Comparison of ENCODE assay signal across 19 cellular contexts in the genomic region with DNA sequence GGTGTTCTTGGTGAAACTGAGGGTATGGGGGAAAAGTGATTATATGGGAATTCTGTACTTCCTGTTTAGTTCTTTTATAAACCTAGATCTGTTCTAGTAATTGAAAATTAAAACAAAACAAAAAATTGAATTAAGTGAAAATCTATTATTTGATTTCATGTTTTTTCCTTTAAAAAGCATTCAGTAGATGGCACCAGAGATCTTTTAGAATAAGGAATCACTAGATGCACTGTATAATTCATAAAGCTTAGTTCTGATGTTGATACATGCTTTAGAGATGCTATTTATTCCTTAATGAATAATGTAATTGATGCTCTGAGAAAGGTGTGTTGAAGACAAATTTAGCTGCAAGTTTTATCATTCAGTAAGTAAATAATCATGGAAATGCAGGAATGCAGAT.
DNase-seq lines count a peak whose midpoint lies in the region; ATAC-seq and TF ChIP-seq lines count a peak whose summit lies in the region.
"Had no signal": no experiment of that assay in that cellular context is flagged by ENCODE, and none has a peak within 500 bp of the region (broad histone marks: within the 10 kb centered on the region; RNA-seq: fewer than 3 reads in every experiment).

No MANE protein-coding gene starts in this region.

- no peak overlapping the region for H3K4me3 ChIP-seq in cardiac fibroblast (replicated peaks in 1 of 2; ENCODE audit: low read depth in 2 of 2, low read length in 2 of 2)
- H3K4me3 ChIP-seq: BLaER1, mucosa of descending colon had no signal

- H3K27ac Mint-ChIP-seq in osteocyte (ENCODE audit: unreplicated experiment): no peak overlapping the region
- no peak overlapping the region for H3K27ac Mint-ChIP-seq in activated T-helper 2 cell treated with anti-CD3 and anti-CD28 coated beads, Interferon-gamma antibody, Interleukin-2, Interleukin-4, amounts not matched to agents 10 μg/mL and 5 μg/mL and 100 μg/mL, durations not matched to agents 14 hours and 24 hours and 36 hours
- H3K27ac Mint-ChIP-seq: activated CD8-positive, alpha-beta memory T cell treated with anti-CD3 and anti-CD28 coated beads, Interleukin-2, amount 10 ng/mL, durations not matched to agents 7 days and 5 days; brain; T-helper 2 cell treated with Interferon-gamma antibody and Interleukin-4, amounts not matched to agents 5 μg/mL and 100 μg/mL, for 36 hours had no signal

- no peak overlapping the region for H3K4me3 Mint-ChIP-seq in osteocyte (ENCODE audit: unreplicated experiment)
- no peak overlapping the region for H3K4me3 Mint-ChIP-seq in activated T-helper 2 cell treated with anti-CD3 and anti-CD28 coated beads, Interferon-gamma antibody, Interleukin-2, Interleukin-4, amounts not matched to agents 10 μg/mL and 5 μg/mL and 100 μg/mL, durations not matched to agents 14 hours and 24 hours and 36 hours (ENCODE audit: low read depth)
- H3K4me3 Mint-ChIP-seq: activated CD8-positive, alpha-beta memory T cell treated with anti-CD3 and anti-CD28 coated beads, Interleukin-2, amount 10 ng/mL, durations not matched to agents 7 days and 5 days; brain; T-helper 2 cell treated with Interferon-gamma antibody and Interleukin-4, amounts not matched to agents 5 μg/mL and 100 μg/mL, for 36 hours had no signal

- peaks cover 31% of the 10 kb centered on the region for H3K9me3 Mint-ChIP-seq in osteocyte (ENCODE audit: unreplicated experiment)
- peaks cover 11% of the 10 kb centered on the region for H3K9me3 Mint-ChIP-seq in activated T-helper 2 cell treated with anti-CD3 and anti-CD28 coated beads, Interferon-gamma antibody, Interleukin-2, Interleukin-4, amounts not matched to agents 10 μg/mL and 5 μg/mL and 100 μg/mL, durations not matched to agents 14 hours and 24 hours and 36 hours

- H3K4me1 Mint-ChIP-seq in osteocyte (ENCODE audit: unreplicated experiment): peaks cover 30% of the 10 kb centered on the region
- no peaks in the 10 kb centered on the region for H3K4me1 Mint-ChIP-seq in activated T-helper 2 cell treated with anti-CD3 and anti-CD28 coated beads, Interferon-gamma antibody, Interleukin-2, Interleukin-4, amounts not matched to agents 10 μg/mL and 5 μg/mL and 100 μg/mL, durations not matched to agents 14 hours and 24 hours and 36 hours (ENCODE audit: low read depth)
- H3K4me1 Mint-ChIP-seq: activated CD8-positive, alpha-beta memory T cell treated with anti-CD3 and anti-CD28 coated beads, Interleukin-2, amount 10 ng/mL, durations not matched to agents 7 days and 5 days; brain had no signal

- no peaks in the 10 kb centered on the region for H3K27me3 Mint-ChIP-seq in osteocyte (ENCODE audit: unreplicated experiment)
- H3K27me3 Mint-ChIP-seq in activated T-helper 2 cell treated with anti-CD3 and anti-CD28 coated beads, Interferon-gamma antibody, Interleukin-2, Interleukin-4, amounts not matched to agents 10 μg/mL and 5 μg/mL and 100 μg/mL, durations not matched to agents 14 hours and 24 hours and 36 hours (ENCODE audit: low read depth): no peaks in the 10 kb centered on the region
- H3K27me3 Mint-ChIP-seq: activated CD8-positive, alpha-beta memory T cell treated with anti-CD3 and anti-CD28 coated beads, Interleukin-2, amount 10 ng/mL, durations not matched to agents 7 days and 5 days; brain had no signal

- TF ChIP-seq CTCF in cardiac fibroblast (IDR thresholded peaks at IDR 0.05; ENCODE audit: low read depth, low read length) (peak; percentile 9), osteocyte (IDR thresholded peaks at IDR 0.05) (peak; percentile 37)

- peaks cover 25% of the 10 kb centered on the region for H3K36me3 Mint-ChIP-seq in osteocyte (ENCODE audit: unreplicated experiment)
- peaks cover 2% of the 10 kb centered on the region for H3K36me3 Mint-ChIP-seq in activated T-helper 2 cell treated with anti-CD3 and anti-CD28 coated beads, Interferon-gamma antibody, Interleukin-2, Interleukin-4, amounts not matched to agents 10 μg/mL and 5 μg/mL and 100 μg/mL, durations not matched to agents 14 hours and 24 hours and 36 hours (ENCODE audit: low read depth)

- intact Hi-C loops in activated T-helper 2 cell treated with anti-CD3 and anti-CD28 coated beads, Interferon-gamma antibody, Interleukin-2, Interleukin-4, amounts not matched to agents 10 μg/mL and 5 μg/mL and 100 μg/mL, durations not matched to agents 14 hours and 24 hours and 36 hours (cut with micrococcal nuclease): loop anchor here (5.0 kb wide), 1 partner anchor 433 kb away; no protein-coding TSS in a partner anchor

- no peak for ATAC-seq in GM21447 (IDR thresholded peaks at IDR 0.05; ENCODE audit: unreplicated experiment)
- ATAC-seq: activated CD8-positive, alpha-beta memory T cell treated with anti-CD3 and anti-CD28 coated beads, Interleukin-2, amount 10 ng/mL, durations not matched to agents 7 days and 5 days; left lobe of liver; mucosa of descending colon had no signal

- peak; percentile 6 for DNase-seq in ELR (ENCODE audit: low read depth)
- DNase-seq in NCI-H1694 treated with DMSO at 0.1 percent for 48 hours (lab: John Stamatoyannopoulos, UW): peak; percentile 8
- DNase-seq in cardiac fibroblast (ENCODE audit: low read depth in 2 of 2): peak; percentile 15 to 36
- DNase-seq in osteocyte (ENCODE audit: extremely low spot score, unreplicated experiment): no peak
- DNase-seq in activated T-helper 2 cell treated with anti-CD3 and anti-CD28 coated beads, Interferon-gamma antibody, Interleukin-2, Interleukin-4, amounts not matched to agents 10 μg/mL and 5 μg/mL and 100 μg/mL, durations not matched to agents 14 hours and 24 hours and 36 hours (ENCODE audit: low spot score): no peak
- DNase-seq in NCI-H345 (lab: John Stamatoyannopoulos, UW): no peak
- DNase-seq: activated CD4-positive, alpha-beta T cell treated with anti-CD3 and anti-CD28 coated beads for 1 hour; activated CD8-positive, alpha-beta memory T cell treated with anti-CD3 and anti-CD28 coated beads, Interleukin-2, amount 10 ng/mL, durations not matched to agents 7 days and 5 days; DMS153; mucosa of descending colon; NCI-H1105; nucleus accumbens; SIG-M5; stimulated activated CD4-positive, alpha-beta T cell treated with anti-CD3 and anti-CD28 coated beads, Interleukin-4, amount 100 ng/mL, for 4 hours had no signal

Comparison
In these comparisons a context has a peak if more than half of its experiments do, and no peak if none do; other contexts are left out.
1. DNase-seq: peak in ELR (single experiment), NCI-H1694 treated with DMSO at 0.1 percent for 48 hours (single experiment) and cardiac fibroblast (2 of 2); none in osteocyte (single experiment), activated T-helper 2 cell treated with anti-CD3 and anti-CD28 coated beads, Interferon-gamma antibody, Interleukin-2, Interleukin-4, amounts not matched to agents 10 μg/mL and 5 μg/mL and 100 μg/mL, durations not matched to agents 14 hours and 24 hours and 36 hours (single experiment) and NCI-H345 (single experiment).